9 cellular contexts compared by ENCODE assay signal in genomic region chr6:143677577-143677890, GRCh38. TPM values are rescaled to one million over a fixed set of nuclear protein-coding genes. Genes with fewer than 3 reads are reported as not detected.
A peak's percentile ranks its signal among the peaks of the same experiment; 100 is the strongest.
DNase-seq lines count a peak whose midpoint lies in the region; ATAC-seq and TF ChIP-seq lines count a peak whose summit lies in the region.
"Had no signal": no experiment of that assay in that cellular context is flagged by ENCODE, and none has a peak within 500 bp of the region (broad histone marks: within the 10 kb centered on the region; RNA-seq: fewer than 3 reads in every experiment).

No MANE protein-coding gene starts in this region.

- H3K9ac ChIP-seq in mammary epithelial cell (ENCODE audit: insufficient read depth, low read length) = no peak overlapping the region

- H3K4me2 ChIP-seq in mammary epithelial cell (ENCODE audit: insufficient read depth, low read depth, low read length) = peak overlapping the region; percentile 67

- dilution Hi-C loops in mammary epithelial cell (cut with HindIII; ENCODE audit: low sequenced_read_pairs) = no loop called here

- H3K4me3 ChIP-seq in mammary epithelial cell (replicated peaks in 1 of 3; ENCODE audit: insufficient read depth in 1 of 3, low read depth in 2 of 3, low read length in 3 of 3) = peak overlapping the region in 2 of 3 experiments; percentile 29 to 82
- H3K4me3 ChIP-seq in mesodermal cell (ENCODE audit: extremely low read depth, insufficient read depth, low read length, poor library complexity, severe bottlenecking) = peak overlapping the region; percentile 56
- H3K4me3 ChIP-seq in tibial nerve = peak overlapping the region; percentile 47 to 89 (median 70)

- in situ Hi-C loops in mammary epithelial cell (cut with MboI; ENCODE audit: low sequenced_read_pairs in 2 of 2) = no loop called here

- intact Hi-C loops in mammary epithelial cell (cut with micrococcal nuclease) = loop anchor here (5.0 kb wide), 3 partner anchors 85 to 330 kb away; partner anchors contain the start of gene PLAGL1

- H3K27ac ChIP-seq in mammary epithelial cell (ENCODE audit: insufficient read depth, low read depth, low read length) (peak overlapping the region; percentile 26), mesodermal cell (ENCODE audit: low read depth, low read length, severe bottlenecking) (peak overlapping the region; percentile 94), tibial nerve (peak overlapping the region; percentile 86 to 96 (median 88))

- peaks cover 45% of the 10 kb centered on the region for H3K79me2 ChIP-seq in mammary epithelial cell (ENCODE audit: insufficient read depth, low read length)

- no peak overlapping the region for H2AFZ ChIP-seq in mammary epithelial cell (ENCODE audit: low read depth, low read length)

- no peaks in the 10 kb centered on the region for H3K9me3 ChIP-seq in mammary epithelial cell (replicated peaks; ENCODE audit: insufficient read depth, low read length)
- peaks cover 10% of the 10 kb centered on the region for H3K9me3 ChIP-seq in mesodermal cell (ENCODE audit: control insufficient read depth, low read length)
- peaks cover 0 to 7% (median 0%) of the 10 kb centered on the region in 4 donors for H3K9me3 ChIP-seq in tibial nerve
- H3K9me3 ChIP-seq: BE2C had no signal

- no peak for TF ChIP-seq POLR2A in tibial nerve (IDR thresholded peaks at IDR 0.05)

- TF ChIP-seq CTCF in mammary epithelial cell (conservative IDR thresholded peaks at IDR 0.05 in 1 of 2, IDR thresholded peaks at IDR 0.05 in 1 of 2; ENCODE audit: extremely low read depth in 1 of 2, insufficient read depth in 1 of 2, low read depth in 1 of 2, low read length in 2 of 2) = no peak
- TF ChIP-seq CTCF in tibial nerve (IDR thresholded peaks at IDR 0.05) = no peak

- CTCF ChIA-PET in mammary epithelial cell (lab: Charles Lee; ENCODE audit: low non-redundant PET) = no interaction called here

- H3K27me3 ChIP-seq in mammary epithelial cell (ENCODE audit: insufficient read depth, low read length) (no peaks in the 10 kb centered on the region), tibial nerve (no peaks in the 10 kb centered on the region)

- peaks cover 38% of the 10 kb centered on the region for H3K4me1 ChIP-seq in mammary epithelial cell (ENCODE audit: insufficient read depth, low read length)
- peaks cover 44% of the 10 kb centered on the region for H3K4me1 ChIP-seq in mesodermal cell (ENCODE audit: control insufficient read depth, insufficient read depth, low read length, poor library complexity, severe bottlenecking)
- peaks cover 0 to 31% (median 0%) of the 10 kb centered on the region in 4 donors for H3K4me1 ChIP-seq in tibial nerve
- H3K4me1 ChIP-seq: BE2C had no signal

- H3K36me3 ChIP-seq in mammary epithelial cell (ENCODE audit: insufficient read depth, low read length) = no peaks in the 10 kb centered on the region
- H3K36me3 ChIP-seq in mesodermal cell (ENCODE audit: control insufficient read depth, insufficient read depth, low read length) = peaks cover 9% of the 10 kb centered on the region
- H3K36me3 ChIP-seq in tibial nerve = no peaks in the 10 kb centered on the region
- H3K36me3 ChIP-seq: BE2C had no signal

- TF ChIP-seq EP300 in tibial nerve (IDR thresholded peaks at IDR 0.05) = no peak

- no peak for ATAC-seq in GM18519 (IDR thresholded peaks at IDR 0.05; ENCODE audit: low FRiP score, unreplicated experiment)
- no peak for ATAC-seq in HG02852 (IDR thresholded peaks at IDR 0.05; ENCODE audit: unreplicated experiment)

- DNase-seq in activated effector memory CD4-positive, alpha-beta T cell treated with anti-CD3 and anti-CD28 coated beads, Interleukin-2, amount 50 U/mL, for 16 hours = peak; percentile 74
- DNase-seq in activated effector memory CD4-positive, alpha-beta T cell treated with Interleukin-2 at 50 U/mL for 16 hours = no peak
- DNase-seq in mammary epithelial cell (no peak), tibial nerve (ENCODE audit: low spot score in 2 of 2) (no peak), inferior parietal cortex (ENCODE audit: extremely low spot score) (no peak)

- BruUV-seq in mammary epithelial cell (replicated peaks; lab: Mats Ljungman, UMichigan) = no TSS peak

- WGBS in mammary epithelial cell (ENCODE audit: low coverage, missing lambda C conversion rate) = 10% methylated on average over 2 of the region's 9 CpGs
- 0% methylated on average over 1 of the region's 9 CpGs; no CpG with 5 or more reads in 1 of the 2 experiments for WGBS in mesodermal cell (ENCODE audit: insufficient coverage in 2 of 2), 2 experiments
- WGBS in tibial nerve, 2 donors = 5 to 7% methylated on average over 9 of the region's 9 CpGs

- H4K20me1 ChIP-seq in mammary epithelial cell (ENCODE audit: insufficient read depth, low read length) = no peaks in the 10 kb centered on the region

RNA-seq across cellular contexts. Expression of gene PHACTR2, which starts 0.2 kb away (rescaled TPM):
- total RNA-seq in mammary epithelial cell (10 to 100 TPM; 24.3 to 32.1 TPM), tibial nerve (100 to 1,000 TPM in 2 of 4 donors, 10 to 100 TPM in 2; 76.2 to 110 (median 98.2) TPM)
- polyA plus RNA-seq in mammary epithelial cell = 15.0 TPM
- polyA minus RNA-seq in mammary epithelial cell = 17.5 TPM
- polyA plus RNA-seq in mesodermal cell (2013, experiment 1 of 2) = 45.3 TPM
- polyA plus RNA-seq in mesodermal cell (2013, experiment 2 of 2) = 46.4 TPM

Comparison
In these comparisons a context has a peak if more than half of its experiments do, and no peak if none do; other contexts are left out.
1. H3K27ac ChIP-seq: peak in every context shown above with its lines; median percentile 94 in mesodermal cell; 88 in tibial nerve; 26 in mammary epithelial cell.